8 cellular contexts compared by ENCODE assay signal in the genomic region with DNA sequence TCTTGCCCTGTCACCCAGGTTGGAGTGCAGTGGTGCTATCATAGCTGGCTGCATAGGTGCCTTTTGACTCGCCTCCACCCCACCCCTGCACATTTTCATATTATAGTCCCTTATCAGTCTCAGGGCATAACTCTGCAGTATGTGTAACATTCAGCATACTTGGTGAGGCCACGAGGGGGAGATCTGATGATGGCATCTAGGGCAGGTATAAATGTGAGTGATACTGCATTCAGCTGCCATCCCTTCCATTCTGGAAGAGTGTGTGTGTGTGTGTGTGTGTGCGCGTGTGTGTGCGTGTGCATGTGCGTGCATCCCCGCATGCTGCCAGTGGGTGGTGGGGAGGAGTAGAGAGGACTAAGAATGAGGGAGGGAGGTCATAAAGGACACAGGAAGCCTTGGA.
DNase-seq lines count a peak whose midpoint lies in the region; ATAC-seq and TF ChIP-seq lines count a peak whose summit lies in the region.

No MANE protein-coding gene starts in this region.

- peak; percentile 47 for DNase-seq in activated gamma-delta T cell treated with Interleukin-2 at 50 U/mL for 16 hours
- no peak for DNase-seq in activated gamma-delta T cell (lab: John Stamatoyannopoulos, UW)
- peak; percentile 64 for DNase-seq in SK-N-DZ (ENCODE audit: low spot score)
- no peak for DNase-seq in chondrocyte (ENCODE audit: low spot score)
- peak; percentile 28 to 33 for DNase-seq in stimulated activated CD4-positive, alpha-beta T cell treated with anti-CD3 and anti-CD28 coated beads, Interleukin-2, amount 100 ng/mL, for 24 hours
- DNase-seq in esophagus squamous epithelium (lab: John Stamatoyannopoulos, UW): no peak
- no peak for DNase-seq in posterior vena cava (ENCODE audit: low spot score)

- TF ChIP-seq CTCF in chondrocyte (IDR thresholded peaks at IDR 0.05): peak; percentile 13
- peak in 1 of 6 experiments; percentile 26 for TF ChIP-seq CTCF in esophagus squamous epithelium (IDR thresholded peaks at IDR 0.05)

- no peaks in the 10 kb centered on the region for H3K9me3 ChIP-seq in esophagus squamous epithelium

- TF ChIP-seq POLR2A in esophagus squamous epithelium (IDR thresholded peaks at IDR 0.05): no peak

- WGBS in esophagus squamous epithelium, 2 donors: 73 to 79% methylated on average over 7 of the region's 7 CpGs

- no peaks in the 10 kb centered on the region for H3K36me3 ChIP-seq in esophagus squamous epithelium

- no peak overlapping the region for H3K4me3 ChIP-seq in esophagus squamous epithelium

- ATAC-seq in GM21447 (IDR thresholded peaks at IDR 0.05; ENCODE audit: unreplicated experiment): no peak

- peaks cover 20 to 83% (median 40%) of the 10 kb centered on the region in 3 donors for H3K4me1 ChIP-seq in esophagus squamous epithelium

- H3K27ac ChIP-seq in esophagus squamous epithelium: no peak overlapping the region

- no peaks in the 10 kb centered on the region for H3K27me3 ChIP-seq in esophagus squamous epithelium

- H3K4me1 Mint-ChIP-seq in chondrocyte (ENCODE audit: low read depth): peaks cover 48% of the 10 kb centered on the region

- H3K4me3 Mint-ChIP-seq in chondrocyte (ENCODE audit: unreplicated experiment): no peak overlapping the region

- H3K36me3 Mint-ChIP-seq in chondrocyte (ENCODE audit: low read depth): no peaks in the 10 kb centered on the region

- no peaks in the 10 kb centered on the region for H3K9me3 Mint-ChIP-seq in chondrocyte (ENCODE audit: low read depth)

- H3K27me3 Mint-ChIP-seq in chondrocyte (ENCODE audit: low read depth): no peaks in the 10 kb centered on the region

- intact Hi-C loops in esophagus squamous epithelium (cut with DNase I): no loop called here
- intact Hi-C loops in posterior vena cava (cut with DNase I): loop anchor here in 1 of 2 donors (1.0 kb wide), 1 partner anchor 12 kb away; no protein-coding TSS in a partner anchor

- H3K27ac Mint-ChIP-seq in chondrocyte (ENCODE audit: unreplicated experiment): no peak overlapping the region

Comparison
In these comparisons a context has a peak if more than half of its experiments do, and no peak if none do; other contexts are left out.
1. DNase-seq: peak in activated gamma-delta T cell treated with Interleukin-2 at 50 U/mL for 16 hours (single experiment), SK-N-DZ (single experiment) and stimulated activated CD4-positive, alpha-beta T cell treated with anti-CD3 and anti-CD28 coated beads, Interleukin-2, amount 100 ng/mL, for 24 hours (2 of 2); none in activated gamma-delta T cell (single experiment), chondrocyte (single experiment), esophagus squamous epithelium (single experiment) and posterior vena cava (single experiment).